In genomic region chr5:128539038-128539429, GRCh38 we compare ENCODE assay signal across 9 cellular contexts. TPM values are rescaled to one million over a fixed set of nuclear protein-coding genes. Genes with fewer than 3 reads are reported as not detected.
DNase-seq lines count a peak whose midpoint lies in the region; ATAC-seq and TF ChIP-seq lines count a peak whose summit lies in the region.
"Had no signal": no experiment of that assay in that cellular context is flagged by ENCODE, and none has a peak within 500 bp of the region (broad histone marks: within the 10 kb centered on the region; RNA-seq: fewer than 3 reads in every experiment).

No MANE protein-coding gene starts in this region.

- H3K27me3 ChIP-seq in SJSA1 (replicated peaks) = peaks cover 44% of the 10 kb centered on the region
- peaks cover 41% of the 10 kb centered on the region for H3K27me3 ChIP-seq in neutrophil

- no peaks in the 10 kb centered on the region for H3K36me3 ChIP-seq in ES-I3 (ENCODE audit: insufficient read depth, low read length)
- H3K36me3 ChIP-seq in SJSA1 = no peaks in the 10 kb centered on the region
- H3K36me3 ChIP-seq in neutrophil = no peaks in the 10 kb centered on the region

- no peak overlapping the region for H3K27ac ChIP-seq in SJSA1
- no peak overlapping the region for H3K27ac ChIP-seq in neutrophil

- ATAC-seq in HG03039 (IDR thresholded peaks at IDR 0.05; ENCODE audit: unreplicated experiment) = no peak

- H3K9me3 ChIP-seq in ES-I3 (ENCODE audit: control insufficient read depth, insufficient read depth, low read length) (no peaks in the 10 kb centered on the region), SJSA1 (replicated peaks) (no peaks in the 10 kb centered on the region), neutrophil (no peaks in the 10 kb centered on the region)

- peak overlapping the region; percentile 63 for H3K9ac ChIP-seq in ES-I3 (ENCODE audit: low read depth, low read length)

- TF ChIP-seq CTCF in foreskin fibroblast (IDR thresholded peaks at IDR 0.05; ENCODE audit: low read depth, low read length) (no peak), neutrophil (IDR thresholded peaks at IDR 0.05) (no peak)

- H3K4me1 ChIP-seq in ES-I3 (ENCODE audit: insufficient read depth, low read length) (no peaks in the 10 kb centered on the region), SJSA1 (replicated peaks) (peaks cover 25% of the 10 kb centered on the region), neutrophil (ENCODE audit: control insufficient read depth in 1 of 2, insufficient read depth in 1 of 2, low read depth in 1 of 2, low read length in 1 of 2) (peaks cover 8 to 17% of the 10 kb centered on the region in 2 experiments)

- DNase-seq in SJSA1 (ENCODE audit: low read depth in 1 of 2, low spot score in 2 of 2) (peak; percentile 20 to 53), foreskin fibroblast (peak; percentile 22 to 58), anterior cingulate cortex (lab: John Stamatoyannopoulos, UW) (no peak), NCI-H1694 (lab: John Stamatoyannopoulos, UW) (no peak)
- DNase-seq in activated CD8-positive, alpha-beta memory T cell treated with anti-CD3 and anti-CD28 coated beads for 24 hours = no peak
- DNase-seq: activated naive CD4-positive, alpha-beta T cell had no signal

- peak overlapping the region; percentile 42 for H3K4me3 ChIP-seq in SJSA1
- H3K4me3 ChIP-seq in foreskin fibroblast (ENCODE audit: low read depth in 1 of 2, low read length in 2 of 2) = peak overlapping the region; percentile 92 to 93
- peak overlapping the region; percentile 51 to 69 for H3K4me3 ChIP-seq in neutrophil (ENCODE audit: low read depth in 1 of 2, low read length in 1 of 2)

RNA-seq across cellular contexts. Expression of gene FBN2, which starts 1.0 kb away (rescaled TPM):
- total RNA-seq in SJSA1 (2014; rRNA removed; shearing (Covaris generic)) = 16.1 and 18.5 TPM in 2 replicates

Comparison
In these comparisons a context has a peak if more than half of its experiments do, and no peak if none do; other contexts are left out.
1. DNase-seq: peak in SJSA1 (2 of 2) and foreskin fibroblast (2 of 2); none in activated CD8-positive, alpha-beta memory T cell treated with anti-CD3 and anti-CD28 coated beads for 24 hours (single experiment), anterior cingulate cortex (0 of 58) and NCI-H1694 (single experiment).
2. H3K4me3 ChIP-seq: peak in every context shown above with its lines; median percentile 92 in foreskin fibroblast; 60 in neutrophil; 42 in SJSA1.